Comparison of ENCODE assay signal across 2 cellular contexts in the genomic region with DNA sequence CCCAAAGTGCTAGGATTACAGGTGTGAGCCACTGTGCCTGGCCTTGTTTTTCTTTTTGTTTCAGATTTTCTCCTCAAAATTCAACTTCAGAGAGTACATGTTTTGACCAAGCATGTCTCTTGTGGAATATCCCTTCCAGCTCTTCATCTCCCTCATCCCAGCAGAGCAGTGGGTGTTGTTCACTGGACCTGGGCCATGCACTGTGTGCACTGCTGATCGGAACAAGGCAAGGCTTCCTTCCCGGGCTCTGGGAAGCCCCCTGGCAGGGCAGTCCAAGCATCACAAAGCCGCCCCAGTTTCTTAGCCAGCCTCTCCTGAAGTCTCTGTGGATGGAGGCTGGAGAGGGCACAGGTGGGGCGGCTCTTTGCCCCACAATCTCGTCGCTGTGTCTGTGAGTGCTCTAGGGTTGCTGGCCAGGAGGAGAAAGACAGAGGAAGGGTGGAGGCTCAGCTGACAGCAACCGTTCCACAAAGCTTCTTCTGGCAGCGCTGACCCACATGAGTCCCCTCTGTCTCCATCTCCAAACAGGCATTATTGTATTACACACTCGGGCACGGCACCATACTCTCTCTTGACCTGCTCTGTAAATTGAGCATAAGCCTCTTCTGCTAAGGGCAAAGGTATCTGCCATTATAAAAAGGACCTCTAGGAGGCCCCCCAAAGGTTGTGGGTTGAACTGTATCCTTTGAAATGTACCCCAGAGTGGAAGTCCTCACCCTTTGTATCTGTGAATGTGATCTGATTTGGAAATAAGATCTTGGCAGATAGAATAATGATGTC.
TF ChIP-seq lines count a peak whose summit lies in the region.

No MANE protein-coding gene starts in this region.

TF ChIP-seq in SK-N-SH treated with all-trans-retinoic acid at 6 μM for 48 hours, 23 proteins besides CTCF, POLR2A, EP300 and RAD21 (continued from another document):
- no peak for TF ChIP-seq ISL1 (CRISPR knock-in tag; IDR thresholded peaks at IDR 0.05)
- TF ChIP-seq BACH2 (CRISPR knock-in tag; IDR thresholded peaks at IDR 0.05; ENCODE audit: borderline replicate concordance), result no peak
- TF ChIP-seq, protein P1, sequence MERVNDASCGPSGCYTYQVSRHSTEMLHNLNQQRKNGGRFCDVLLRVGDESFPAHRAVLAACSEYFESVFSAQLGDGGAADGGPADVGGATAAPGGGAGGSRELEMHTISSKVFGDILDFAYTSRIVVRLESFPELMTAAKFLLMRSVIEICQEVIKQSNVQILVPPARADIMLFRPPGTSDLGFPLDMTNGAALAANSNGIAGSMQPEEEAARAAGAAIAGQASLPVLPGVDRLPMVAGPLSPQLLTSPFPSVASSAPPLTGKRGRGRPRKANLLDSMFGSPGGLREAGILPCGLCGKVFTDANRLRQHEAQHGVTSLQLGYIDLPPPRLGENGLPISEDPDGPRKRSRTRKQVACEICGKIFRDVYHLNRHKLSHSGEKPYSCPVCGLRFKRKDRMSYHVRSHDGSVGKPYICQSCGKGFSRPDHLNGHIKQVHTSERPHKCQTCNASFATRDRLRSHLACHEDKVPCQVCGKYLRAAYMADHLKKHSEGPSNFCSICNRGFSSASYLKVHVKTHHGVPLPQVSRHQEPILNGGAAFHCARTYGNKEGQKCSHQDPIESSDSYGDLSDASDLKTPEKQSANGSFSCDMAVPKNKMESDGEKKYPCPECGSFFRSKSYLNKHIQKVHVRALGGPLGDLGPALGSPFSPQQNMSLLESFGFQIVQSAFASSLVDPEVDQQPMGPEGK (CRISPR knock-in tag; IDR thresholded peaks at IDR 0.05; ENCODE audit: borderline replicate concordance), result no peak
- TF ChIP-seq RARB (CRISPR knock-in tag; IDR thresholded peaks at IDR 0.05), result no peak
TF ChIP-seq in SK-N-SH treated with all-trans-retinoic acid at 6 μM for 48 hours: peak in this region for 0.

TF ChIP-seq in SK-N-SH, 30 proteins besides CTCF, POLR2A, EP300 and RAD21 (continued from another document):
- TF ChIP-seq, protein P2, sequence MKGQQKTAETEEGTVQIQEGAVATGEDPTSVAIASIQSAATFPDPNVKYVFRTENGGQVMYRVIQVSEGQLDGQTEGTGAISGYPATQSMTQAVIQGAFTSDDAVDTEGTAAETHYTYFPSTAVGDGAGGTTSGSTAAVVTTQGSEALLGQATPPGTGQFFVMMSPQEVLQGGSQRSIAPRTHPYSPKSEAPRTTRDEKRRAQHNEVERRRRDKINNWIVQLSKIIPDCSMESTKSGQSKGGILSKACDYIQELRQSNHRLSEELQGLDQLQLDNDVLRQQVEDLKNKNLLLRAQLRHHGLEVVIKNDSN (IDR thresholded peaks at IDR 0.05; ENCODE audit: borderline replicate concordance, low read depth), result no peak
- TF ChIP-seq FOSL2 (IDR thresholded peaks at IDR 0.05; ENCODE audit: borderline replicate concordance, low read depth) (no peak), NFIC (IDR thresholded peaks at IDR 0.05; ENCODE audit: borderline replicate concordance) (no peak), TAF1 (IDR thresholded peaks at IDR 0.05; ENCODE audit: borderline replicate concordance, low read depth, low read length) (no peak), TEAD4 (IDR thresholded peaks at IDR 0.05; ENCODE audit: borderline replicate concordance, insufficient read depth) (no peak)
